In the genomic region with DNA sequence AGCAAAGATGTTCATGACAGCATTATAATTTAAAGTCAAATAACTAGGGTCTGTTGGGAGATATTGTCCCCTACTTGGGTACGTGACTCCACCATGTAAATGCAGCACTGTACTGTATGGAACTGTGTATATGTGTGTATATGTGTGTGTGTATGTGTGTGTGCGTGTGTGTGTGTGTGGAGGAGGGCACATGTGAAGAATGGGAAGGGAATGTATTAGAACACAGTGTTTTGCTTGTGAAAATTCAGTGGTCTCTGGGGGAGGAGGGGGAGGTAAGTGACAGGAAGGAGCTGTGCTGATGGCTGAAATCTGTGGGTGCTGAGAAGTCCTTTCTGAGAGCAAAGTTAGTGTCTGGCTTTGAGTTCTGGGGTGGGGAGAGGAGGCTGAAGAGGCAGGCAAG, we compare ENCODE assay signal across 1 cellular context.
TF ChIP-seq lines count a peak whose summit lies in the region.

No MANE protein-coding gene starts in this region.

TF ChIP-seq in HEK293, 187 proteins besides CTCF, POLR2A, EP300 and RAD21:
- no peak for TF ChIP-seq ZNF114 (tag by site-specific recombination; IDR thresholded peaks at IDR 0.05)
- TF ChIP-seq ZFHX2 (tag by site-specific recombination; conservative IDR thresholded peaks at IDR 0.05): peak; percentile 84
- peak; percentile 67 for TF ChIP-seq EGR2 (tag by site-specific recombination; IDR thresholded peaks at IDR 0.05; ENCODE audit: low read depth)
- TF ChIP-seq, protein P1, sequence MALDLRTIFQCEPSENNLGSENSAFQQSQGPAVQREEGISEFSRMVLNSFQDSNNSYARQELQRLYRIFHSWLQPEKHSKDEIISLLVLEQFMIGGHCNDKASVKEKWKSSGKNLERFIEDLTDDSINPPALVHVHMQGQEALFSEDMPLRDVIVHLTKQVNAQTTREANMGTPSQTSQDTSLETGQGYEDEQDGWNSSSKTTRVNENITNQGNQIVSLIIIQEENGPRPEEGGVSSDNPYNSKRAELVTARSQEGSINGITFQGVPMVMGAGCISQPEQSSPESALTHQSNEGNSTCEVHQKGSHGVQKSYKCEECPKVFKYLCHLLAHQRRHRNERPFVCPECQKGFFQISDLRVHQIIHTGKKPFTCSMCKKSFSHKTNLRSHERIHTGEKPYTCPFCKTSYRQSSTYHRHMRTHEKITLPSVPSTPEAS (tag by site-specific recombination; IDR thresholded peaks at IDR 0.05): peak; percentile 84
